Comparison of ENCODE assay signal across 30 cellular contexts in genomic region chr11:2318707-2319106, GRCh38. TPM values are rescaled to one million over a fixed set of nuclear protein-coding genes. Genes with fewer than 3 reads are reported as not detected.
"Had no signal": no experiment of that assay in that cellular context is flagged by ENCODE, and none has a peak within 500 bp of the region (broad histone marks: within the 10 kb centered on the region; RNA-seq: fewer than 3 reads in every experiment).

No MANE protein-coding gene starts in this region.

- H3K4me2 ChIP-seq: KMS-11 had no signal

- H3K36me3 Mint-ChIP-seq: activated naive CD8-positive, alpha-beta T cell treated with anti-CD3 and anti-CD28 coated beads, Interleukin-2, amount 10 ng/mL, durations not matched to agents 7 days and 5 days had no signal

- ATAC-seq: activated CD8-positive, alpha-beta T cell treated with anti-CD3 and anti-CD28 coated beads for 36 hours; T-cell had no signal

- H3K27ac ChIP-seq: breast epithelium, KMS-11, SK-N-MC, VCaP had no signal

- H3K27ac Mint-ChIP-seq: activated CD4-positive, alpha-beta T cell treated with anti-CD3 and anti-CD28 coated beads, Interleukin-2, amount 10 ng/mL, durations not matched to agents 7 days and 5 days; activated CD8-positive, alpha-beta T cell treated with anti-CD3 and anti-CD28 coated beads for 36 hours; activated naive CD4-positive, alpha-beta T cell treated with anti-CD3 and anti-CD28 coated beads for 36 hours; activated naive CD8-positive, alpha-beta T cell treated with anti-CD3 and anti-CD28 coated beads, Interleukin-2, amount 10 ng/mL, durations not matched to agents 7 days and 5 days; activated T-cell treated with anti-CD3 and anti-CD28 coated beads, Interleukin-2, amount 50 U/mL, for 24 hours; activated T-helper 1 cell treated with anti-CD3 and anti-CD28 coated beads, Interleukin-12 subunit alpha, Interleukin-12 subunit beta, Interleukin-2, Interleukin-4 antibody, amounts not matched to agents 30 ng/mL and 10 ng/mL and 1 ng/mL, durations not matched to agents 14 hours and 24 hours and 36 hours had no signal

- H3K27me3 Mint-ChIP-seq: activated T-cell treated with anti-CD3 and anti-CD28 coated beads, Interleukin-2, amount 50 U/mL, for 24 hours had no signal

- H3K4me3 Mint-ChIP-seq: activated CD4-positive, alpha-beta T cell treated with anti-CD3 and anti-CD28 coated beads, Interleukin-2, amount 10 ng/mL, durations not matched to agents 7 days and 5 days; activated CD8-positive, alpha-beta T cell treated with anti-CD3 and anti-CD28 coated beads for 36 hours; activated naive CD4-positive, alpha-beta T cell treated with anti-CD3 and anti-CD28 coated beads for 36 hours; activated naive CD8-positive, alpha-beta T cell treated with anti-CD3 and anti-CD28 coated beads, Interleukin-2, amount 10 ng/mL, durations not matched to agents 7 days and 5 days; activated T-cell treated with anti-CD3 and anti-CD28 coated beads, Interleukin-2, amount 50 U/mL, for 24 hours; activated T-helper 1 cell treated with anti-CD3 and anti-CD28 coated beads, Interleukin-12 subunit alpha, Interleukin-12 subunit beta, Interleukin-2, Interleukin-4 antibody, amounts not matched to agents 30 ng/mL and 10 ng/mL and 1 ng/mL, durations not matched to agents 14 hours and 24 hours and 36 hours; T-cell had no signal

- H3K4me1 Mint-ChIP-seq: activated CD4-positive, alpha-beta T cell treated with anti-CD3 and anti-CD28 coated beads, Interleukin-2, amount 10 ng/mL, durations not matched to agents 7 days and 5 days; activated naive CD8-positive, alpha-beta T cell treated with anti-CD3 and anti-CD28 coated beads, Interleukin-2, amount 10 ng/mL, durations not matched to agents 7 days and 5 days had no signal

- DNase-seq: activated CD4-positive, alpha-beta T cell treated with anti-CD3 and anti-CD28 coated beads, Interleukin-2, amount 10 ng/mL, durations not matched to agents 7 days and 5 days; activated CD4-positive, CD25-positive, alpha-beta regulatory T cell; activated CD8-positive, alpha-beta T cell treated with anti-CD3 and anti-CD28 coated beads for 36 hours; activated gamma-delta T cell; activated naive CD4-positive, alpha-beta T cell treated with anti-CD3 and anti-CD28 coated beads for 36 hours; activated naive CD8-positive, alpha-beta T cell treated with anti-CD3 and anti-CD28 coated beads, Interleukin-2, amount 10 ng/mL, durations not matched to agents 7 days and 5 days; activated T-cell treated with anti-CD3 and anti-CD28 coated beads, Interleukin-2, amount 50 U/mL, for 24 hours; central memory CD4-positive, alpha-beta T cell; IMR-90; NCI-H1092 treated with DMSO at 0.1 percent for 48 hours; NCI-H1417 treated with DMSO at 0.1 percent for 48 hours; NCI-H1694; NCI-H2029; NCI-H2107; NCI-H2171 treated with DMSO at 0.1 percent for 48 hours; NCI-H226; NCI-H526; NCI-H82; T-cell; T-helper 2 cell; T1000 had no signal

- H3K27me3 ChIP-seq: breast epithelium had no signal

- H3K4me3 ChIP-seq: breast epithelium, SK-N-MC had no signal

- H3K36me3 ChIP-seq: breast epithelium had no signal

- H3K9me3 Mint-ChIP-seq: activated CD4-positive, alpha-beta T cell treated with anti-CD3 and anti-CD28 coated beads, Interleukin-2, amount 10 ng/mL, durations not matched to agents 7 days and 5 days; activated CD8-positive, alpha-beta T cell treated with anti-CD3 and anti-CD28 coated beads for 36 hours; activated naive CD8-positive, alpha-beta T cell treated with anti-CD3 and anti-CD28 coated beads, Interleukin-2, amount 10 ng/mL, durations not matched to agents 7 days and 5 days; activated T-cell treated with anti-CD3 and anti-CD28 coated beads, Interleukin-2, amount 50 U/mL, for 24 hours; activated T-helper 1 cell treated with anti-CD3 and anti-CD28 coated beads, Interleukin-12 subunit alpha, Interleukin-12 subunit beta, Interleukin-2, Interleukin-4 antibody, amounts not matched to agents 30 ng/mL and 10 ng/mL and 1 ng/mL, durations not matched to agents 14 hours and 24 hours and 36 hours had no signal

RNA-seq across cellular contexts. Expression of gene TSPAN32, which starts 16.9 kb away (rescaled TPM):
- total RNA-seq: IMR-90, MCF 10A, NCI-H460 had no signal

RNA-seq across cellular contexts. Expression of gene C11orf21, which starts 17.0 kb away (rescaled TPM):
- total RNA-seq: IMR-90, MCF 10A, NCI-H460 had no signal

RNA-seq across cellular contexts. Expression of gene ASCL2, which starts 48.3 kb away (rescaled TPM):
- total RNA-seq: activated naive CD4-positive, alpha-beta T cell treated with anti-CD3 and anti-CD28 coated beads for 36 hours; IMR-90; MCF 10A; NCI-H460; OCI-LY7; RPMI7951 had no signal
